In the genomic region with DNA sequence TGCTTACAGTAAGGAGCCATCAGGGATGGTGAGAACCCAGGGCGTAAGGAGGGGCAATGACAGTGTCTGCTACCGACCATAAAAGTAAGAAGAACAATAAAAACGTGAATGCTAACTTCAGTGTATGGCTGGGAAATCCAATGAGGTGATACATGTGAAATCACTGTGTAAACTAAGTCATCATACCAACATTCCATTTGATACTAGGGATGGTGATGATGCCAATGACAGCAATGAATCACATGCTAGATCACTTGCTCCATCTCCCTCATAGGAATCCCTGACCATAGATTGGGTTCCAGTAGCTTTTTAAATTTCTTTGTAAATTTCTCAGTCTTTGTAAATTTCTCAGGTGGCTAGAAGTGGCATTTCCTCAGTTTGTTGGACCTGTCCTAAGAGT, we compare ENCODE assay signal across 24 cellular contexts.
A peak's percentile ranks its signal among the peaks of the same experiment; 100 is the strongest.
DNase-seq lines count a peak whose midpoint lies in the region; FAIRE-seq and TF ChIP-seq lines count a peak whose summit lies in the region.
"Had no signal": no experiment of that assay in that cellular context is flagged by ENCODE, and none has a peak within 500 bp of the region (broad histone marks: within the 10 kb centered on the region; RNA-seq: fewer than 3 reads in every experiment).

No MANE protein-coding gene starts in this region.

- CTCF ChIA-PET in activated CD4-positive, alpha-beta T cell treated with anti-CD3 and anti-CD28 coated beads, Interleukin-2, amount 10 ng/mL, durations not matched to agents 7 days and 5 days (lab: Charles Lee), result interaction anchor here (0.8 to 1.6 kb wide), 4 partner anchors 9 to 246 kb away, joined by 3 to 6 read pairs (median 3); no protein-coding TSS in a partner anchor

- H3K9me2 ChIP-seq in MM.1S (replicated peaks; ENCODE audit: insufficient read depth, low read length), result no peaks in the 10 kb centered on the region

- TF ChIP-seq CTCF in brain microvascular endothelial cell (IDR thresholded peaks at IDR 0.05; ENCODE audit: low read depth, low read length, missing control alignments), result no peak
- TF ChIP-seq CTCF in foreskin fibroblast (IDR thresholded peaks at IDR 0.05; ENCODE audit: low read depth, low read length), result no peak
- TF ChIP-seq CTCF in MM.1S (IDR thresholded peaks at IDR 0.05; ENCODE audit: low read length), result no peak

- no peaks in the 10 kb centered on the region for H3K9me3 Mint-ChIP-seq in activated CD4-positive, alpha-beta T cell treated with anti-CD3 and anti-CD28 coated beads, Interleukin-2, amount 10 ng/mL, durations not matched to agents 7 days and 5 days

- H3K27me3 ChIP-seq in brain microvascular endothelial cell (replicated peaks), result no peaks in the 10 kb centered on the region
- no peaks in the 10 kb centered on the region for H3K27me3 ChIP-seq in MM.1S (replicated peaks; ENCODE audit: insufficient read depth, low read length)
- H3K27me3 ChIP-seq: BE2C, SJSA1 had no signal

- POLR2A ChIA-PET in activated CD4-positive, alpha-beta T cell treated with anti-CD3 and anti-CD28 coated beads, Interleukin-2, amount 10 ng/mL, durations not matched to agents 7 days and 5 days (lab: Charles Lee), result no interaction called here

- no peak overlapping the region for H2AFZ ChIP-seq in MM.1S (ENCODE audit: low read length)
- H2AFZ ChIP-seq: PC-9 had no signal

- H3K27ac ChIP-seq in brain microvascular endothelial cell (no peak overlapping the region), MM.1S (ENCODE audit: low read length) (no peak overlapping the region)
- H3K27ac ChIP-seq: KMS-11, PC-9, SJSA1 had no signal

- no peaks in the 10 kb centered on the region for H3F3A ChIP-seq in MM.1S (ENCODE audit: insufficient read depth, low read length)

- in situ Hi-C loops in brain microvascular endothelial cell (cut with HindIII; ENCODE audit: low pct_ligation_motif_present, low sequenced_read_pairs), result no loop called here

- DNase-seq in AG08396 (ENCODE audit: low spot score) (peak; percentile 36), HTR-8/SVneo (ENCODE audit: insufficient read length, low spot score) (no peak), brain microvascular endothelial cell (peak; percentile 48), foreskin fibroblast (peak; percentile 54 to 60), NCI-H748 treated with DMSO at 0.1 percent for 48 hours (lab: John Stamatoyannopoulos, UW) (no peak), MM.1S (no peak), UCSD-AML1 (lab: John Stamatoyannopoulos, UW; ENCODE audit: unreplicated experiment) (no peak)
- DNase-seq in activated CD4-positive, alpha-beta T cell treated with anti-CD3 and anti-CD28 coated beads, Interleukin-2, amount 10 ng/mL, durations not matched to agents 7 days and 5 days, result no peak
- DNase-seq: 8988T; BE2C; CD4-positive, CD25-positive, alpha-beta regulatory T cell; COR-L47; DMS 273 treated with DMSO at 0.1 percent for 48 hours; DND-41; GOT3; NCI-H1417; NCI-H187 treated with DMSO at 0.1 percent for 48 hours; NCI-H226; NCI-H524; PC-9 had no signal

- peak; percentile 77 for FAIRE-seq in HTR-8/SVneo (lab: Jason Lieb, UNC)
- FAIRE-seq: GM12878, GM18507 had no signal

- H3K27me3 Mint-ChIP-seq in activated CD4-positive, alpha-beta T cell treated with anti-CD3 and anti-CD28 coated beads, Interleukin-2, amount 10 ng/mL, durations not matched to agents 7 days and 5 days, result no peaks in the 10 kb centered on the region
- H3K27me3 Mint-ChIP-seq: CD4-positive, CD25-positive, alpha-beta regulatory T cell had no signal

- H3K4me3 Mint-ChIP-seq in activated CD4-positive, alpha-beta T cell treated with anti-CD3 and anti-CD28 coated beads, Interleukin-2, amount 10 ng/mL, durations not matched to agents 7 days and 5 days, result no peak overlapping the region
- H3K4me3 Mint-ChIP-seq: CD4-positive, CD25-positive, alpha-beta regulatory T cell had no signal

- no peak overlapping the region for H3K27ac Mint-ChIP-seq in activated CD4-positive, alpha-beta T cell treated with anti-CD3 and anti-CD28 coated beads, Interleukin-2, amount 10 ng/mL, durations not matched to agents 7 days and 5 days
- H3K27ac Mint-ChIP-seq: CD4-positive, CD25-positive, alpha-beta regulatory T cell had no signal

- no peaks in the 10 kb centered on the region for H3K4me1 ChIP-seq in MM.1S (ENCODE audit: low read length)
- H3K4me1 ChIP-seq: BE2C had no signal

- no peaks in the 10 kb centered on the region for H3K9me3 ChIP-seq in MM.1S (replicated peaks; ENCODE audit: insufficient read depth, low read length)
- H3K9me3 ChIP-seq: BE2C, SJSA1 had no signal

- H3K4me2 ChIP-seq in MM.1S (ENCODE audit: low read depth, low read length), result no peak overlapping the region
- H3K4me2 ChIP-seq: KMS-11, PC-9 had no signal

- no peak overlapping the region for H3K4me3 ChIP-seq in brain microvascular endothelial cell (ENCODE audit: low read depth, low read length)
- no peak overlapping the region for H3K4me3 ChIP-seq in foreskin fibroblast (ENCODE audit: low read depth in 1 of 2, low read length in 2 of 2)
- no peak overlapping the region for H3K4me3 ChIP-seq in MM.1S (ENCODE audit: low read length)
- H3K4me3 ChIP-seq: GM12878, PC-9, SJSA1 had no signal

- H3K4me1 Mint-ChIP-seq in activated CD4-positive, alpha-beta T cell treated with anti-CD3 and anti-CD28 coated beads, Interleukin-2, amount 10 ng/mL, durations not matched to agents 7 days and 5 days, result peaks cover 10% of the 10 kb centered on the region

- no peak overlapping the region for H3K9ac ChIP-seq in MM.1S (ENCODE audit: low read length)
- H3K9ac ChIP-seq: KMS-11 had no signal

- H3K36me3 Mint-ChIP-seq in activated CD4-positive, alpha-beta T cell treated with anti-CD3 and anti-CD28 coated beads, Interleukin-2, amount 10 ng/mL, durations not matched to agents 7 days and 5 days (ENCODE audit: low read depth), result peaks cover 2% of the 10 kb centered on the region
- H3K36me3 Mint-ChIP-seq: CD4-positive, CD25-positive, alpha-beta regulatory T cell had no signal

- H4K20me1 ChIP-seq in MM.1S (ENCODE audit: insufficient read depth, low read length), result no peaks in the 10 kb centered on the region

- H3K36me3 ChIP-seq in brain microvascular endothelial cell (replicated peaks), result no peaks in the 10 kb centered on the region
- H3K36me3 ChIP-seq in MM.1S (replicated peaks; ENCODE audit: insufficient read depth, low read length), result no peaks in the 10 kb centered on the region
- H3K36me3 ChIP-seq: BE2C, SJSA1 had no signal

- H3K79me2 ChIP-seq in MM.1S (ENCODE audit: low read length), result no peaks in the 10 kb centered on the region

Comparison
In these comparisons a context has a peak if more than half of its experiments do, and no peak if none do; other contexts are left out.
1. DNase-seq: peak in AG08396 (single experiment), brain microvascular endothelial cell (single experiment) and foreskin fibroblast (2 of 2); none in HTR-8/SVneo (single experiment), activated CD4-positive, alpha-beta T cell treated with anti-CD3 and anti-CD28 coated beads, Interleukin-2, amount 10 ng/mL, durations not matched to agents 7 days and 5 days (single experiment), NCI-H748 treated with DMSO at 0.1 percent for 48 hours (single experiment), MM.1S (single experiment) and UCSD-AML1 (single experiment).